9 cellular contexts compared by ENCODE assay signal in the genomic region with DNA sequence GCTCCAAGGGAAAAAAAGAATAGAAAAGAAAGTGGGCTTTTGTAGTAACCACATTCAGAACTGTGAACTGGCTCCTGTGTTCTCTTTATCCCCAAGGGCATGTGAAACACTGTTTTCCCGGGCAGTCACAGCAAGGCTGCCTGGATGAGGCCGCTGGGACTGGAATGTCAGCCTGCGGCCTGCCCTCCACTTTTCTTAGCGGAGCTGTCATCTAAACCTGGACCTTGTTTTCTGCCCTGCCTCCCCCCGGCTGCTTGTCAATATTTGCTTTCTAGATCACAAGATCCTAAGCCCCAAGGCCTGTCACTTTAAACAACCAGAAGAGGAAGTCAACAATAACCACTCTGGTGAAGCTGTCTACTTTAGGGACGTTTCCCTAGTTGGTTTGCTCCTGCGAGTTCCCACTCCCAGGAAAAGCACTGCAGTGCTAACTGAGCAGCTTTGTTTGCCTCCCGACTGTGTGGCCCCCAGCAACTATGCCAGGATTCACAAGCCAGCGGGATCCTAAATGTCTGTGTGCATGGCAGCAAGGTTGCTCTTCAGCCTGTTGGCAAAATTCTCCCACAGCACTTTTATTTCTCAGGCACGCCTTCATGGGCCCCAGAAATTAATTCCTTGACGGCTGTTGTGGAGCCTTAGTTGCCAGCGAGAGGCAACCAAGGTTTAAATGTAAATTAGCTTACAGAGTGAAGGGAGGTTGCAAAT. TPM values are rescaled to one million over a fixed set of nuclear protein-coding genes. Genes with fewer than 3 reads are reported as not detected.
DNase-seq lines count a peak whose midpoint lies in the region; ATAC-seq, FAIRE-seq and TF ChIP-seq lines count a peak whose summit lies in the region.
"Had no signal": no experiment of that assay in that cellular context is flagged by ENCODE, and none has a peak within 500 bp of the region (broad histone marks: within the 10 kb centered on the region; RNA-seq: fewer than 3 reads in every experiment).

No MANE protein-coding gene starts in this region.

- H3K4me3 ChIP-seq in IMR-90 (ENCODE audit: insufficient read depth, low read depth, low read length) = no peak overlapping the region
- peak overlapping the region in 2 of 3 experiments; percentile 34 to 38 for H3K4me3 ChIP-seq in keratinocyte (ENCODE audit: control insufficient read depth in 2 of 3, extremely low read depth in 1 of 3, insufficient read depth in 2 of 3, low read depth in 1 of 3, low read length in 3 of 3)
- no peak overlapping the region for H3K4me3 ChIP-seq in stomach
- H3K4me3 ChIP-seq in WERI-Rb-1 (ENCODE audit: low read depth, low read length) = no peak overlapping the region

- H2BK15ac ChIP-seq in IMR-90 (ENCODE audit: low read depth, low read length) = no peak overlapping the region

- FAIRE-seq in keratinocyte (lab: Jason Lieb, UNC) = peak; percentile 23

- H3K23ac ChIP-seq in IMR-90 (ENCODE audit: low read depth, low read length) = no peak overlapping the region

- H2BK5ac ChIP-seq in IMR-90 (ENCODE audit: low read depth, low read length, poor library complexity, severe bottlenecking) = no peak overlapping the region

- no peaks in the 10 kb centered on the region for H3K79me1 ChIP-seq in IMR-90 (ENCODE audit: low read depth in 1 of 2, low read length in 2 of 2)

- TF ChIP-seq RAD21 in IMR-90 (IDR thresholded peaks at IDR 0.05; ENCODE audit: low read length) = no peak

- in situ Hi-C loops in IMR-90 (cut with MboI; ENCODE audit: low sequenced_read_pairs) = no loop called here

- H3K27ac ChIP-seq in IMR-90 (ENCODE audit: insufficient read depth, low read length) (no peak overlapping the region), keratinocyte (ENCODE audit: control insufficient read depth, insufficient read depth, low read length) (peak overlapping the region; percentile 8), stomach (peak overlapping the region; percentile 60 to 75 (median 70)), WERI-Rb-1 (no peak overlapping the region)

- H4K20me1 ChIP-seq in IMR-90 (ENCODE audit: insufficient read depth, low read length) (no peaks in the 10 kb centered on the region), keratinocyte (ENCODE audit: control insufficient read depth, extremely low read depth, insufficient read depth, low read length) (no peaks in the 10 kb centered on the region)

- H3K9me3 ChIP-seq in IMR-90 (ENCODE audit: control insufficient read depth, insufficient read depth, low read length) (no peaks in the 10 kb centered on the region), keratinocyte (ENCODE audit: control insufficient read depth, low read depth, low read length) (no peaks in the 10 kb centered on the region), stomach (no peaks in the 10 kb centered on the region), WERI-Rb-1 (ENCODE audit: severe bottlenecking) (no peaks in the 10 kb centered on the region)

- TF ChIP-seq EP300 in stomach (IDR thresholded peaks at IDR 0.05) = no peak

- POLR2A ChIA-PET in IMR-90 (lab: Charles Lee; ENCODE audit: unreplicated experiment) = no interaction called here
- POLR2A ChIA-PET in WTC11 (lab: Charles Lee) = interaction anchor here (0.5 to 1.6 kb wide), 2 partner anchors 31 to 76 kb away, joined by 4 to 8 read pairs; a partner anchor contains a TSS
- POLR2A ChIA-PET in T-cell (lab: Charles Lee) = no interaction called here

- no peak overlapping the region for H2AK5ac ChIP-seq in IMR-90 (ENCODE audit: low read depth, low read length)

- H3K4me1 Mint-ChIP-seq in WTC11 = peaks cover 21% of the 10 kb centered on the region
- no peaks in the 10 kb centered on the region for H3K4me1 Mint-ChIP-seq in activated T-cell treated with anti-CD3 and anti-CD28 coated beads, Interleukin-2, amount 50 U/mL, for 24 hours (ENCODE audit: low read depth)
- H3K4me1 Mint-ChIP-seq in T-cell = no peaks in the 10 kb centered on the region
- H3K4me1 Mint-ChIP-seq: activated CD4-positive, alpha-beta T cell treated with anti-CD3 and anti-CD28 coated beads, Interleukin-2, amount 10 ng/mL, durations not matched to agents 24 days and 14 days had no signal

- H4K91ac ChIP-seq in IMR-90 (ENCODE audit: insufficient read depth, low read depth, low read length) = no peak overlapping the region

- H3K4me2 ChIP-seq in IMR-90 (ENCODE audit: low read depth, low read length) = no peak overlapping the region
- H3K4me2 ChIP-seq in keratinocyte (ENCODE audit: control insufficient read depth, extremely low read depth, insufficient read depth, low read depth, low read length) = peak overlapping the region; percentile 76

- TF ChIP-seq CTCF in IMR-90 (conservative IDR thresholded peaks at IDR 0.05; ENCODE audit: low read depth, low read length) (no peak), WTC11 (IDR thresholded peaks at IDR 0.05) (no peak), keratinocyte (optimal IDR thresholded peaks at IDR 0.05 in 1 of 3, IDR thresholded peaks at IDR 0.05 in 1 of 3, conservative IDR thresholded peaks at IDR 0.05 in 1 of 3; ENCODE audit: extremely low read depth in 1 of 3, insufficient read depth in 2 of 3, low read length in 3 of 3) (no peak), stomach (IDR thresholded peaks at IDR 0.05) (no peak), WERI-Rb-1 (IDR thresholded peaks at IDR 0.05; ENCODE audit: low read depth, low read length) (no peak)

- H3K9ac ChIP-seq in IMR-90 (ENCODE audit: low read depth, low read length) (no peak overlapping the region), keratinocyte (ENCODE audit: control insufficient read depth, extremely low read depth, insufficient read depth, low read length) (no peak overlapping the region)

- H3K9me1 ChIP-seq in IMR-90 (ENCODE audit: insufficient read depth, low read length) (no peaks in the 10 kb centered on the region), keratinocyte (ENCODE audit: control insufficient read depth, extremely low read depth, insufficient read depth, low read length) (no peaks in the 10 kb centered on the region)

- DNase-seq in IMR-90 = no peak
- peak; percentile 22 for DNase-seq in WTC11 (ENCODE audit: low spot score)
- DNase-seq in keratinocyte (ENCODE audit: low read depth, low spot score) = no peak
- peak; percentile 50 for DNase-seq in stomach
- DNase-seq in activated T-cell treated with anti-CD3 and anti-CD28 coated beads, Interleukin-2, amount 50 U/mL, for 24 hours = no peak
- no peak for DNase-seq in WERI-Rb-1
- no peak for DNase-seq in T-cell
- DNase-seq: activated CD4-positive, alpha-beta T cell treated with anti-CD3 and anti-CD28 coated beads, Interleukin-2, amount 10 ng/mL, durations not matched to agents 24 days and 14 days had no signal

- H3K36me3 Mint-ChIP-seq in WTC11 (no peaks in the 10 kb centered on the region), T-cell (no peaks in the 10 kb centered on the region)
- H3K36me3 Mint-ChIP-seq in activated T-cell treated with anti-CD3 and anti-CD28 coated beads, Interleukin-2, amount 50 U/mL, for 24 hours (ENCODE audit: low read depth) = no peaks in the 10 kb centered on the region

- dilution Hi-C loops in IMR-90 (cut with HindIII; ENCODE audit: low sequenced_read_pairs, unreplicated experiment) = no loop called here
- dilution Hi-C loops in keratinocyte (cut with MboI; ENCODE audit: extremely low pct_ligation_motif_present, low sequenced_read_pairs) = no loop called here

- H3K27me3 ChIP-seq in IMR-90 (ENCODE audit: control insufficient read depth, insufficient read depth, low read length) (no peaks in the 10 kb centered on the region), keratinocyte (ENCODE audit: control insufficient read depth, extremely low read depth, insufficient read depth, low read length) (no peaks in the 10 kb centered on the region), stomach (no peaks in the 10 kb centered on the region), WERI-Rb-1 (ENCODE audit: insufficient read depth, low read depth, severe bottlenecking) (no peaks in the 10 kb centered on the region)

- no peaks in the 10 kb centered on the region for H3K36me3 ChIP-seq in IMR-90 (ENCODE audit: control insufficient read depth, insufficient read depth, low read length)
- H3K36me3 ChIP-seq in keratinocyte (ENCODE audit: control insufficient read depth in 2 of 2, extremely low read depth in 1 of 2, insufficient read depth in 2 of 2, low read length in 2 of 2) = no peaks in the 10 kb centered on the region
- no peaks in the 10 kb centered on the region for H3K36me3 ChIP-seq in stomach
- H3K36me3 ChIP-seq in WERI-Rb-1 = no peaks in the 10 kb centered on the region

- intact Hi-C loops in IMR-90 (cut with micrococcal nuclease) (no loop called here), stomach (cut with DNase I; ENCODE audit: low total_unique reads) (no loop called here)

- TF ChIP-seq POLR2A in IMR-90 (IDR thresholded peaks at IDR 0.05; ENCODE audit: low read depth, low read length) (no peak), stomach (IDR thresholded peaks at IDR 0.05) (no peak)

- H2AK9ac ChIP-seq in IMR-90 (replicated peaks; ENCODE audit: low read depth, low read length, poor library complexity) = no peak overlapping the region

- no peak overlapping the region for H4K5ac ChIP-seq in IMR-90 (ENCODE audit: low read depth, low read length)

- no peak overlapping the region for H2BK20ac ChIP-seq in IMR-90 (ENCODE audit: low read depth, low read length)

- H3K79me2 ChIP-seq in keratinocyte (ENCODE audit: control insufficient read depth, insufficient read depth, low read length) = no peaks in the 10 kb centered on the region

- H2AFZ ChIP-seq in IMR-90 (replicated peaks; ENCODE audit: low read length, poor library complexity) = peak overlapping the region; percentile 76
- peak overlapping the region; percentile 78 for H2AFZ ChIP-seq in keratinocyte (ENCODE audit: control insufficient read depth, low read length)

- CTCF ChIA-PET in IMR-90 (lab: Yijun Ruan, JAX) (interaction anchor here (0.6 kb wide), 1 partner anchor 57 kb away, joined by 3 read pairs; no protein-coding TSS in a partner anchor), WTC11 (lab: Charles Lee) (interaction anchor here (0.6 to 1.4 kb wide), 3 partner anchors 91 to 120 kb away, joined by 3 to 5 read pairs (median 4); no protein-coding TSS in a partner anchor), T-cell (lab: Charles Lee) (no interaction called here)

- no TSS peak for BruUV-seq in IMR-90 (replicated peaks; lab: Mats Ljungman, UMichigan)

- H3K14ac ChIP-seq in IMR-90 (replicated peaks; ENCODE audit: low read depth, low read length) = no peak overlapping the region

- no peak overlapping the region for H3K18ac ChIP-seq in IMR-90 (ENCODE audit: low read depth, low read length)

- no peak overlapping the region for H3K4ac ChIP-seq in IMR-90 (ENCODE audit: low read depth, low read length)

- ATAC-seq in IMR-90 (ENCODE audit: low read depth) (0 out of 2 replicates have a peak, but pooled peaks have one; percentile 33), WTC11 (peak; percentile 58), GM21367 (IDR thresholded peaks at IDR 0.05; ENCODE audit: unreplicated experiment) (no peak), T-cell (replicated peaks in 1 of 4) (no peak)

- H3K4me1 ChIP-seq in IMR-90 (ENCODE audit: control insufficient read depth, insufficient read depth, low read length) (0 out of 2 replicates have a peak, but pooled peaks cover 3% of the 10 kb centered on the region), keratinocyte (ENCODE audit: control insufficient read depth, extremely low read depth, insufficient read depth, low read length) (peaks cover 12% of the 10 kb centered on the region), stomach (peaks cover 6 to 19% (median 12%) of the 10 kb centered on the region in 4 donors)

- H3K9me3 Mint-ChIP-seq in WTC11 = no peaks in the 10 kb centered on the region; the same call in 1 of the 2 replicates
- no peaks in the 10 kb centered on the region for H3K9me3 Mint-ChIP-seq in activated T-cell treated with anti-CD3 and anti-CD28 coated beads, Interleukin-2, amount 50 U/mL, for 24 hours
- H3K9me3 Mint-ChIP-seq in T-cell = no peaks in the 10 kb centered on the region
- H3K9me3 Mint-ChIP-seq: activated CD4-positive, alpha-beta T cell treated with anti-CD3 and anti-CD28 coated beads, Interleukin-2, amount 10 ng/mL, durations not matched to agents 24 days and 14 days had no signal

- H2BK120ac ChIP-seq in IMR-90 (ENCODE audit: low read depth, low read length) = no peak overlapping the region

- H3K27me3 Mint-ChIP-seq in WTC11 (ENCODE audit: low read depth) (no peaks in the 10 kb centered on the region), T-cell (no peaks in the 10 kb centered on the region)
- peaks cover 9% of the 10 kb centered on the region for H3K27me3 Mint-ChIP-seq in activated T-cell treated with anti-CD3 and anti-CD28 coated beads, Interleukin-2, amount 50 U/mL, for 24 hours
- H3K27me3 Mint-ChIP-seq: activated CD4-positive, alpha-beta T cell treated with anti-CD3 and anti-CD28 coated beads, Interleukin-2, amount 10 ng/mL, durations not matched to agents 24 days and 14 days had no signal

- WGBS in IMR-90 (ENCODE audit: extremely low coverage in 2 of 2, insufficient read length in 1 of 2), 2 experiments = 32% methylated on average over 7 of the region's 12 CpGs; no CpG with 5 or more reads in 1 of the 2 experiments
- 32 to 37% (median 36%) methylated on average over 12 of the region's 12 CpGs for WGBS in stomach, 5 donors

- no peak overlapping the region for H4K8ac ChIP-seq in IMR-90 (ENCODE audit: low read depth in 2 of 2, low read length in 2 of 2)

- no peak overlapping the region for H3K56ac ChIP-seq in IMR-90 (ENCODE audit: extremely low read depth, insufficient read depth, low read length)

- H3K27ac Mint-ChIP-seq in WTC11 (peak overlapping the region; percentile 78), T-cell (no peak overlapping the region)
- no peak overlapping the region for H3K27ac Mint-ChIP-seq in activated T-cell treated with anti-CD3 and anti-CD28 coated beads, Interleukin-2, amount 50 U/mL, for 24 hours
- H3K27ac Mint-ChIP-seq: activated CD4-positive, alpha-beta T cell treated with anti-CD3 and anti-CD28 coated beads, Interleukin-2, amount 10 ng/mL, durations not matched to agents 24 days and 14 days had no signal

- H3K4me3 Mint-ChIP-seq in WTC11 (peak overlapping the region; percentile 15; the same call in 1 of the 2 replicates), T-cell (no peak overlapping the region)
- H3K4me3 Mint-ChIP-seq in activated T-cell treated with anti-CD3 and anti-CD28 coated beads, Interleukin-2, amount 50 U/mL, for 24 hours = no peak overlapping the region
- H3K4me3 Mint-ChIP-seq: activated CD4-positive, alpha-beta T cell treated with anti-CD3 and anti-CD28 coated beads, Interleukin-2, amount 10 ng/mL, durations not matched to agents 24 days and 14 days had no signal

RNA-seq across cellular contexts. Expression of a gene that starts 30.6 kb away (rescaled TPM):
- 4.8 and 8.9 TPM in 2 replicates for total RNA-seq in IMR-90 (2012; rRNA removed)
- 3.2 and 3.4 TPM in 2 replicates for polyA plus RNA-seq in IMR-90 (2012; rRNA removed)
- 1.8 and 3.7 TPM in 2 replicates for polyA plus RNA-seq in IMR-90 (2012; cell fraction: cytosol; rRNA removed)
- polyA plus RNA-seq in IMR-90 (2012; cell fraction: nucleus; rRNA removed; ENCODE audit: low replicate concordance) = 2.0 and 2.4 TPM in 2 replicates
- 14.2 to 18.6 TPM (median 14.5 TPM) in 3 replicates for total RNA-seq in WTC11 (2021)
- 15.1 to 22.3 TPM (median 18.0 TPM) in 3 replicates for polyA plus RNA-seq in keratinocyte
- polyA plus RNA-seq in keratinocyte (2011; ENCODE audit: low read depth) = 15.1 TPM
- polyA plus RNA-seq in keratinocyte (2011; cell fraction: cytosol; rRNA removed) = 15.6 and 23.6 TPM in 2 replicates
- 13.6 and 16.4 TPM in 2 replicates for polyA plus RNA-seq in keratinocyte (2011; cell fraction: nucleus; rRNA removed)
- polyA plus RNA-seq in keratinocyte (2012; ENCODE audit: low replicate concordance) = 20.2 and 30.0 TPM in 2 replicates
- 7.1 to 13.6 TPM (median 10.7 TPM) in 3 replicates for polyA minus RNA-seq in keratinocyte
- polyA minus RNA-seq in keratinocyte (2011; cell fraction: cytosol; rRNA and poly(A)+ RNA removed) = 37.8 TPM
- polyA minus RNA-seq in keratinocyte (2011; cell fraction: nucleus; rRNA and poly(A)+ RNA removed) = 15.7 and 19.1 TPM in 2 replicates
- total RNA-seq in stomach = 10 to 100 TPM in 4 of 5 donors, 1 to 10 TPM in 1; 5.3 to 93.9 (median 16.7) TPM
- polyA plus RNA-seq in stomach = 1 to 10 TPM; 3.3 to 7.6 (median 7.2) TPM
- total RNA-seq in T-cell = 1 to 10 TPM in 1 of 5 donors, under 1 TPM in 4; 0.56 to 2.1 (median 0.66) TPM

RNA-seq across cellular contexts. Expression of a gene that starts 31.0 kb away (rescaled TPM):
- 82.6 and 83.9 TPM in 2 replicates for total RNA-seq in IMR-90 (2012; rRNA removed)
- polyA plus RNA-seq in IMR-90 (2012; rRNA removed) = 42.4 and 55.4 TPM in 2 replicates
- polyA plus RNA-seq in IMR-90 (2012; cell fraction: cytosol; rRNA removed) = 12.1 and 13.7 TPM in 2 replicates
- polyA plus RNA-seq in IMR-90 (2012; cell fraction: nucleus; rRNA removed; ENCODE audit: low replicate concordance) = 5.4 and 27.4 TPM in 2 replicates
- total RNA-seq in WTC11 (2021) = 86.8 to 92.1 TPM (median 90.1 TPM) in 3 replicates
- 44.9 to 72.6 TPM (median 71.8 TPM) in 3 replicates for polyA plus RNA-seq in keratinocyte
- 68.7 TPM for polyA plus RNA-seq in keratinocyte (2011; ENCODE audit: low read depth)
- polyA plus RNA-seq in keratinocyte (2011; cell fraction: cytosol; rRNA removed) = 62.6 and 94.0 TPM in 2 replicates
- 53.4 and 58.7 TPM in 2 replicates for polyA plus RNA-seq in keratinocyte (2011; cell fraction: nucleus; rRNA removed)
- 36.9 and 65.6 TPM in 2 replicates for polyA plus RNA-seq in keratinocyte (2012; ENCODE audit: low replicate concordance)
- 10.3 to 54.1 TPM (median 27.0 TPM) in 3 replicates for polyA minus RNA-seq in keratinocyte
- polyA minus RNA-seq in keratinocyte (2011; cell fraction: cytosol; rRNA and poly(A)+ RNA removed) = 56.6 TPM
- 21.1 and 45.1 TPM in 2 replicates for polyA minus RNA-seq in keratinocyte (2011; cell fraction: nucleus; rRNA and poly(A)+ RNA removed)
- total RNA-seq in stomach = 100 to 1,000 TPM in 1 of 5 donors, 10 to 100 TPM in 4; 29.0 to 101 (median 54.9) TPM
- 10 to 100 TPM; 24.9 to 41.9 (median 31.0) TPM for polyA plus RNA-seq in stomach
- 1 to 10 TPM; 2.2 to 3.7 (median 3.3) TPM for total RNA-seq in T-cell

Comparison
In these comparisons a context has a peak if more than half of its experiments do, and no peak if none do; other contexts are left out.
1. ATAC-seq: peak in IMR-90 (single experiment) and WTC11 (single experiment); none in GM21367 (single experiment) and T-cell (0 of 4).
2. DNase-seq: peak in WTC11 (single experiment) and stomach (single experiment); none in IMR-90 (single experiment), keratinocyte (single experiment), activated T-cell treated with anti-CD3 and anti-CD28 coated beads, Interleukin-2, amount 50 U/mL, for 24 hours (single experiment), WERI-Rb-1 (single experiment) and T-cell (0 of 34).
3. H3K27ac ChIP-seq: peak in keratinocyte (single experiment) and stomach (5 of 5); none in IMR-90 (single experiment) and WERI-Rb-1 (single experiment).
4. H3K4me3 ChIP-seq: peak in keratinocyte (2 of 3); none in IMR-90 (single experiment), stomach (0 of 4) and WERI-Rb-1 (single experiment).
5. RNA of a gene that starts 31.0 kb away (total RNA-seq): 86.8 to 92.1 TPM in WTC11, 82.6 to 83.9 TPM in IMR-90 and 29.0 to 101 TPM in stomach; 2.2 to 3.7 TPM in T-cell; every median in the first group is over 4 times any median in the second.
6. CTCF ChIA-PET loops: an anchor here in IMR-90 (0.6 kb wide) and WTC11 (0.6 to 1.4 kb wide); none called in T-cell.